Comparison of ENCODE assay signal across 26 cellular contexts in the genomic region with DNA sequence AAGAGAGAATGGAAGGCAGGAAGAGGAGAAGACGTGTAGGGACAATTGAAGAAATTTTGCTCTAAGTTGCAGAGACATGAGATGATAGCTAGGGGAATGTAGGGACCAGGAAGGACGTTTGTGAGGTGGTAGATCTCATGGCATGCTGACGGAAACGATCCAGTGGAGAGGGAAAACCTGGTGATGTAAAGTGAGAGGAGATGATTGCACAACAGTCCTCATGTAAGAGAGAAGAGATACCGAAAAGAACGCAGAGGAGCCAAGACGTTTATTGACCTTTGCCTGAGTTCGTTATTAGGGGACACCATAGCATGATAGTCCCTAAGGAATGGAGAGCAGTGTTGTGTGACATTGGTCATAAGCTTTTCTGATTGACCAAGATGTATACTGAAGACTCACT.
"Had no signal": no experiment of that assay in that cellular context is flagged by ENCODE, and none has a peak within 500 bp of the region (broad histone marks: within the 10 kb centered on the region; RNA-seq: fewer than 3 reads in every experiment).

No MANE protein-coding gene starts in this region.

- FAIRE-seq: islet of Langerhans, kidney, small intestine, urothelium cell line had no signal

- H3K4me1 ChIP-seq: left lung, lower lobe of right lung, parathyroid adenoma, right atrium auricular region, spleen, suprapubic skin, tibial artery, upper lobe of right lung had no signal

- H3K27ac ChIP-seq: left lung, lower lobe of right lung, parathyroid adenoma, right atrium auricular region, right lobe of liver, suprapubic skin, thoracic aorta, tibial artery, upper lobe of right lung had no signal

- H3K9ac ChIP-seq: parathyroid adenoma had no signal

- H3K79me2 ChIP-seq: parathyroid adenoma had no signal

- H3K27me3 ChIP-seq: left lung, neutrophil, right atrium auricular region, right lobe of liver, spleen, suprapubic skin, tibial artery, upper lobe of right lung had no signal

- H2AFZ ChIP-seq: parathyroid adenoma had no signal

- ATAC-seq: left colon; left lung; lower lobe of right lung; naive thymus-derived CD8-positive, alpha-beta T cell; stimulated activated effector memory CD8-positive, alpha-beta T cell treated with anti-CD3 and anti-CD28 coated beads, Interleukin-12 subunit alpha, Interleukin-12 subunit beta, amount 100 ng/mL, for 72 hours; upper lobe of right lung had no signal

- H3K4me3 ChIP-seq: left lung, lower lobe of right lung, right atrium auricular region, right lobe of liver, spleen, suprapubic skin, thoracic aorta, tibial artery, upper lobe of right lung had no signal

- DNase-seq: hypothalamus; immature natural killer cell; kidney; left colon; left lung; lower lobe of right lung; mammary epithelial cell; mesenchymal stem cell; naive thymus-derived CD8-positive, alpha-beta T cell; occipital lobe; right lobe of liver; small intestine; spleen; stimulated activated CD4-positive, alpha-beta T cell treated with anti-CD3 and anti-CD28 coated beads, Interleukin-4, amount 100 ng/mL, for 24 hours; stimulated activated naive CD4-positive, alpha-beta T cell; tibial artery; trophoblast cell; upper lobe of right lung had no signal

- H3K9me3 ChIP-seq: left lung, lower lobe of right lung, neutrophil, right atrium auricular region, right lobe of liver, spleen, suprapubic skin, thoracic aorta, tibial artery, upper lobe of right lung had no signal
